ENCODE assay signal across 1 cellular context in the genomic region with DNA sequence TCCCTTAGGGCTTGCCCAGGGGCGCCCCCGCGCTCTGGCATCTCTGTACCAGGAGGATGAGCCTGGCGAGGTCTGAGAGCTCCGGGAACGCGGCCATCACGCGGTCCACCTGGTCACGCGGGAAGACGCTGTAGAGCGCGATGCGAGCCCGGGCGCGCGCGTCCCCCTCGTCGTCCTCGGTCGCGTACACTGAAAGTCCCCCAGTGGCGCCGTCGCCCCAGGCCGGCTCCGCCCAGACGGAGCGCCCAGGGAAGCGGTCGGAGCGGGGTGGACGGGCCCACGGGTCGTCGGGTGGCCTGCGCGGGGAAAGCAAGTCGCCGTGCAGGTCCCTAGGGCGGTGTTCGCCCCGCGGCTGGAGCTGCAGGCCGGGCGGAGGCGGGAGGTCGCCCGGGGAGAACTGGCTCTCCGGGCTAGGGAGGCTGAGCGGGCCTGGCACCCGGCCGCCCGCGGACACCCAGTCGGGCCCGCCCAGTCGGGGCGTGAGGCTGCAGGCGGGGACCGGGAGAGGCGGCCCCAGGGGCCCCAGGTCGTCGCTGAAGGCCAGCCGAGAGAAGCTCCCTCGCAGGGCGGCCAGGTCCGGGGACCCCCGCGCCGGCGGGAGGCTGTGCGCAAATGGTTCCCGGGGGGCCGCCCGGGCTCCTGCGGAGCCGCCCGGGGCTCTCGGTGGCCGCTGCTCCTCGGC.
TF ChIP-seq lines count a peak whose summit lies in the region.

No MANE protein-coding gene starts in this region.

TF ChIP-seq in HepG2, 621 proteins besides CTCF, POLR2A, EP300 and RAD21:
- no peak for TF ChIP-seq KIAA2018 (CRISPR knock-in tag; IDR thresholded peaks at IDR 0.05; ENCODE audit: borderline replicate concordance)
- no peak for TF ChIP-seq CBX1 (IDR thresholded peaks at IDR 0.05; ENCODE audit: low read depth)
- no peak for TF ChIP-seq SRY (CRISPR knock-in tag; IDR thresholded peaks at IDR 0.05)
- TF ChIP-seq ZNF720 (CRISPR knock-in tag; IDR thresholded peaks at IDR 0.05): no peak
- TF ChIP-seq, protein P1, sequence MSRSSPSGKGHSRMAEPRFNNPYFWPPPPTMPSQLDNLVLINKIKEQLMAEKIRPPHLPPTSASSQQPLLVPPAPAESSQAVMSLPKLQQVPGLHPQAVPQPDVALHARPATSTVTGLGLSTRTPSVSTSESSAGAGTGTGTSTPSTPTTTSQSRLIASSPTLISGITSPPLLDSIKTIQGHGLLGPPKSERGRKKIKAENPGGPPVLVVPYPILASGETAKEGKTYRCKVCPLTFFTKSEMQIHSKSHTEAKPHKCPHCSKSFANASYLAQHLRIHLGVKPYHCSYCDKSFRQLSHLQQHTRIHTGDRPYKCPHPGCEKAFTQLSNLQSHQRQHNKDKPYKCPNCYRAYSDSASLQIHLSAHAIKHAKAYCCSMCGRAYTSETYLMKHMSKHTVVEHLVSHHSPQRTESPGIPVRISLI (CRISPR knock-in tag; IDR thresholded peaks at IDR 0.05; ENCODE audit: borderline replicate concordance): no peak
- TF ChIP-seq SALL2 (CRISPR knock-in tag; IDR thresholded peaks at IDR 0.05): no peak
- no peak for TF ChIP-seq ZNF558 (CRISPR knock-in tag; IDR thresholded peaks at IDR 0.05; ENCODE audit: borderline replicate concordance)
- TF ChIP-seq TP53 (CRISPR knock-in tag; conservative IDR thresholded peaks at IDR 0.05): no peak
- no peak for TF ChIP-seq GPBP1L1 (CRISPR knock-in tag; IDR thresholded peaks at IDR 0.05)
- TF ChIP-seq EHMT2 (IDR thresholded peaks at IDR 0.05; ENCODE audit: borderline replicate concordance, low read depth, low read length): no peak
- TF ChIP-seq MAX (IDR thresholded peaks at IDR 0.05): no peak
- TF ChIP-seq ZNF468 (CRISPR knock-in tag; IDR thresholded peaks at IDR 0.05): no peak
- TF ChIP-seq ZNF891 (CRISPR knock-in tag; IDR thresholded peaks at IDR 0.05): no peak
- TF ChIP-seq ZSCAN22 (CRISPR knock-in tag; IDR thresholded peaks at IDR 0.05): no peak
- TF ChIP-seq ZSCAN29 (CRISPR knock-in tag; conservative IDR thresholded peaks at IDR 0.05): no peak
- TF ChIP-seq GLI4 (CRISPR knock-in tag; IDR thresholded peaks at IDR 0.05; ENCODE audit: borderline replicate concordance): no peak
